21 cellular contexts compared by ENCODE assay signal in the genomic region with DNA sequence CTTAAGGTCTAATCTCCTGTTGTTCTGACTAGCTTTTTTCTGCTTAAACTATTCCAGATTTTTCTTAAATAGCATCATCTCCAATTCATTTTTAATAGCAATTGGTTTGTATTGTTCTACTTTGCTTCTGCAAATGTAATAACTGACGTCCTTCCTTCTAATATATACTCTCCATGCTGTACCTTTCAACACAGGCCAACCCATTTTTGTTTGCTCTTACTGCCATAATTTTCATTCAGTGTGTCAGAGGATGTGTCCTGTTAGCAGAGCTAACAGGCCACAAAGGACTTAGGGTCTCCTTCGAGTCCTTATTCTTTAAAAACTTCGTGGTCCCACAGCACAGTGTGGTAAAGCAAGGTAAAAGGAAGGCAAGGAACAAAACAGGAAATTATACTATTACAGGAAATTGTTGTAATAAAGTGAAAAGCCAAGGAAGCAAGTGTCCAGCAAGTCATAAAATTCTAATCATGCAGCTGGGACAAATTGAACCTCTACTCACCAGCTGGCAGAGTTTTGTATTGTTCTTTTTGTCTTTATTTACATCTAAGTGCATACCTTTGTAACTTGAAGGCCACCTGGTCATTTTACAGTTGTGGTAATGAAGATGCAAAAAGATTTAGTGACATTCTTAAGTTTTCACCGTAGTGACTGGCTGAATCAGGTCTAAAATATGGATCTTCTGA.
"Had no signal": no experiment of that assay in that cellular context is flagged by ENCODE, and none has a peak within 500 bp of the region (broad histone marks: within the 10 kb centered on the region; RNA-seq: fewer than 3 reads in every experiment).

No MANE protein-coding gene starts in this region.

- H3K4me3 ChIP-seq: left lung, right lobe of liver, smooth muscle cell, thoracic aorta, upper lobe of right lung had no signal

- H3K4me1 Mint-ChIP-seq: activated naive CD8-positive, alpha-beta T cell treated with anti-CD3 and anti-CD28 coated beads for 36 hours; neural crest cell had no signal

- H3K27me3 ChIP-seq: foreskin keratinocyte, left lung, right lobe of liver, upper lobe of right lung had no signal

- H3K27ac Mint-ChIP-seq: activated B cell treated with CpG ODN at 0.5 μM for 24 hours; activated CD4-positive, alpha-beta memory T cell treated with anti-CD3 and anti-CD28 coated beads for 36 hours; activated naive CD8-positive, alpha-beta T cell treated with anti-CD3 and anti-CD28 coated beads for 36 hours; stimulated activated memory B cell treated with anti-CD40 and anti-IgM and Interleukin-4, amounts not matched to agents 10 μg/mL and 1 μg/mL and 100 μg/mL, for 72 hours had no signal

- H3K27ac ChIP-seq: foreskin keratinocyte, parathyroid adenoma, right lobe of liver, thoracic aorta, upper lobe of right lung had no signal

- H3K36me3 ChIP-seq: left lung, right lobe of liver, thoracic aorta, upper lobe of right lung had no signal

- H3K9ac ChIP-seq: parathyroid adenoma had no signal

- H3K9me3 ChIP-seq: left lung, right lobe of liver, thoracic aorta, upper lobe of right lung had no signal

- DNase-seq: activated B cell treated with CpG ODN at 0.5 μM for 24 hours; activated CD4-positive, alpha-beta memory T cell treated with anti-CD3 and anti-CD28 coated beads for 36 hours; activated CD4-positive, alpha-beta T cell treated with anti-CD3 and anti-CD28 coated beads for 4 hours; activated naive CD8-positive, alpha-beta T cell treated with anti-CD3 and anti-CD28 coated beads for 36 hours; activated T-cell treated with anti-CD3 and anti-CD28 coated beads for 4 hours; amniotic stem cell; foreskin keratinocyte; hippocampal formation; kidney; left lung; mammary epithelial cell; midbrain; right lobe of liver; stimulated activated CD4-positive, alpha-beta T cell treated with anti-CD3 and anti-CD28 coated beads, Interleukin-4, amount 100 ng/mL, for 4 hours; T-helper 2 cell; upper lobe of right lung had no signal

- H3K27me3 Mint-ChIP-seq: activated B cell treated with CpG ODN at 0.5 μM for 24 hours; activated naive CD8-positive, alpha-beta T cell treated with anti-CD3 and anti-CD28 coated beads for 36 hours; stimulated activated memory B cell treated with anti-CD40 and anti-IgM and Interleukin-4, amounts not matched to agents 10 μg/mL and 1 μg/mL and 100 μg/mL, for 72 hours had no signal

- H3K4me2 ChIP-seq: smooth muscle cell had no signal

- H3K9me3 Mint-ChIP-seq: activated B cell treated with CpG ODN at 0.5 μM for 24 hours; activated naive CD8-positive, alpha-beta T cell treated with anti-CD3 and anti-CD28 coated beads for 36 hours; neural crest cell; stimulated activated memory B cell treated with anti-CD40 and anti-IgM and Interleukin-4, amounts not matched to agents 10 μg/mL and 1 μg/mL and 100 μg/mL, for 72 hours had no signal

- H2AFZ ChIP-seq: parathyroid adenoma had no signal

- H3K4me3 Mint-ChIP-seq: activated B cell treated with CpG ODN at 0.5 μM for 24 hours; activated CD4-positive, alpha-beta memory T cell treated with anti-CD3 and anti-CD28 coated beads for 36 hours; activated naive CD8-positive, alpha-beta T cell treated with anti-CD3 and anti-CD28 coated beads for 36 hours; neural crest cell; stimulated activated memory B cell treated with anti-CD40 and anti-IgM and Interleukin-4, amounts not matched to agents 10 μg/mL and 1 μg/mL and 100 μg/mL, for 72 hours had no signal

- H3K4me1 ChIP-seq: foreskin keratinocyte, left lung, parathyroid adenoma, right lobe of liver, upper lobe of right lung had no signal

- FAIRE-seq: kidney had no signal

- ATAC-seq: foreskin keratinocyte; left lung; right lobe of liver; stimulated activated memory B cell treated with anti-CD40 and anti-IgM and Interleukin-4, amounts not matched to agents 10 μg/mL and 1 μg/mL and 100 μg/mL, for 72 hours; upper lobe of right lung had no signal

- H3K36me3 Mint-ChIP-seq: activated naive CD8-positive, alpha-beta T cell treated with anti-CD3 and anti-CD28 coated beads for 36 hours; stimulated activated memory B cell treated with anti-CD40 and anti-IgM and Interleukin-4, amounts not matched to agents 10 μg/mL and 1 μg/mL and 100 μg/mL, for 72 hours had no signal

- H3K79me2 ChIP-seq: parathyroid adenoma had no signal
